Comparison of ENCODE assay signal across 1 cellular context in the genomic region with DNA sequence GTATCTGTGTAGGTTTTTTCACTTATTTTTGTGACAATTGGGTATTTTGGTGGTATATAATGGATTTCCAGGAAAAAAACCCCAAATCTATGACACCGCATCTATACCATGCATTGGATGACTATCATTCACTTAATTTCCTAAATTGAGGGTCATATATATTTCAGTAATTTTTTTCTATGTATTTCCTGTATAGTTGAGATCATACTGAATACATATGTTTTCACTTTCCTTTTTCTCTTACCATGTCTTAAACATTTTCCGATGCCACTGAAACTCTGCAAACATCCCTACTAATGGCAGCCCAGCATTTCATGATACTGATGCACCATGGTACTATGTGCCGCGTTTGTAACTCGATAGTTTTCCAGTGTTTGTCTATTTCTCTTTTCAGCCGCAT.
TF ChIP-seq lines count a peak whose summit lies in the region.

No MANE protein-coding gene starts in this region.

TF ChIP-seq in K562, 482 proteins besides CTCF, POLR2A, EP300 and RAD21:
- TF ChIP-seq ZNF785 (CRISPR knock-in tag; IDR thresholded peaks at IDR 0.05) = no peak
- TF ChIP-seq, protein P1, sequence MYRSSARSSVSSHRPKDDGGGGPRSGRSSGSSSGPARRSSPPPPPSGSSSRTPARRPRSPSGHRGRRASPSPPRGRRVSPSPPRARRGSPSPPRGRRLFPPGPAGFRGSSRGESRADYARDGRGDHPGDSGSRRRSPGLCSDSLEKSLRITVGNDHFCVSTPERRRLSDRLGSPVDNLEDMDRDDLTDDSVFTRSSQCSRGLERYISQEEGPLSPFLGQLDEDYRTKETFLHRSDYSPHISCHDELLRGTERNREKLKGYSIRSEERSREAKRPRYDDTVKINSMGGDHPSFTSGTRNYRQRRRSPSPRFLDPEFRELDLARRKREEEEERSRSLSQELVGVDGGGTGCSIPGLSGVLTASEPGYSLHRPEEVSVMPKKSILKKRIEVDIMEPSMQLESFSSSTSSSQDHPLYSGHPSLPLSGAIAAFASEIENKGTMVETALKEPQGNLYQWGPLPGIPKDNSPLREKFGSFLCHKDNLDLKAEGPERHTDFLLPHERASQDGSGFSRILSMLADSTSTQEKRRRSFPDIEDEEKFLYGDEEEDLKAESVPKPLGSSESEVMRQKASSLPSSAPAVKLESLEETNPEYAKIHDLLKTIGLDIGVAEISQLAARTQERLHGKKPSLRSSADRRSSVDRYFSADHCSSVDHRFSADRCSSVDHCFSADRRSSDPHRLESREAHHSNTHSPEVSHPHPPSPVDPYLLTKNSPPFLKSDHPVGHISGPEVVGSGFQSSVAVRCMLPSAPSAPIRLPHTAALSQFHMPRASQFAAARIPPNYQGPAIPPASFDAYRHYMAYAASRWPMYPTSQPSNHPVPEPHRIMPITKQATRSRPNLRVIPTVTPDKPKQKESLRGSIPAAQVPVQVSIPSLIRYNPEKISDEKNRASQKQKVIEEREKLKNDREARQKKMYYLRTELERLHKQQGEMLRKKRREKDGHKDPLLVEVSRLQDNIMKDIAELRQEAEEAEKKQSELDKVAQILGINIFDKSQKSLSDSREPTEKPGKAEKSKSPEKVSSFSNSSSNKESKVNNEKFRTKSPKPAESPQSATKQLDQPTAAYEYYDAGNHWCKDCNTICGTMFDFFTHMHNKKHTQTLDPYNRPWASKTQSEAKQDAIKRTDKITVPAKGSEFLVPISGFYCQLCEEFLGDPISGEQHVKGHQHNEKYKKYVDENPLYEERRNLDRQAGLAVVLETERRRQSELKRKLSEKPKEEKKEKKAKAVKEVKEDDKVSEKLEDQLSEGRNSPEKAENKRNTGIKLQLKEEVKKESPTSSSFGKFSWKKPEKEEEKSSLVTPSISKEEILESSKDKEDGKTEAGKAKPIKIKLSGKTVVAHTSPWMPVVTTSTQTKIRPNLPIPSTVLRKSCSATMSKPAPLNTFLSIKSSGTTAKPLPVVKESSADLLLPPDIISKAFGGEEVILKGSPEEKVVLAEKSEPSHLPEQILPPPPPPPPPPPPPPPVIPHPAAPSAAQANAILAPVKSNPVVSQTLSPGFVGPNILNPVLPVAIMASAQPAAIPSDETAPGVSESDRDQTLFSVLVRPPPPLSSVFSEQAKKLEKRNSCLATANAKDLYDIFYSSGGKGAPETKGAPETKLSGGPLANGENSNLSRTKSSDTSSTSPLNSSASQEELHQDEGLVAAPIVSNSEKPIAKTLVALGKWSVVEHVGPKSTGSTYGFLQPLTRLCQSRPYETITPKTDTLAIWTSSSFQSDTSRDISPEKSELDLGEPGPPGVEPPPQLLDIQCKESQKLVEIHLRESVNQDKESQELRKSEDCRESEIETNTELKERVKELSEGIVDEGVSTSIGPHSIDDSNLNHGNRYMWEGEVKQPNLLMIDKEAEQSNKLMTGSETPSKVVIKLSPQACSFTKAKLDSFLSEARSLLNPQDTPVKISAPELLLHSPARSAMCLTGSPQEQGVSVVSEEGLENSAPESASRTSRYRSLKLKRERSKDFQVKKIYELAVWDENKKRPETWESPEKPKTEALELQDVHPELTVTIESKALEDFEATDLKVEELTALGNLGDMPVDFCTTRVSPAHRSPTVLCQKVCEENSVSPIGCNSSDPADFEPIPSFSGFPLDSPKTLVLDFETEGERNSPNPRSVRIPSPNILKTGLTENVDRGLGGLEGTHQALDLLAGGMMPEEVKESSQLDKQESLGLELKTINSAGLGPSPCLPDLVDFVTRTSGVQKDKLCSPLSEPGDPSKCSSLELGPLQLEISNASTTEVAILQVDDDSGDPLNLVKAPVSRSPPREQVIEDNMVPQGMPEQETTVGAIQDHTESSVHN (IDR thresholded peaks at IDR 0.05; ENCODE audit: borderline replicate concordance in 1 of 2, low read depth in 1 of 2) = no peak
- TF ChIP-seq DMBX1 (CRISPR knock-in tag; IDR thresholded peaks at IDR 0.05; ENCODE audit: borderline replicate concordance) = no peak
- no peak for TF ChIP-seq MTA3 (IDR thresholded peaks at IDR 0.05; ENCODE audit: borderline replicate concordance)
- no peak for TF ChIP-seq ARHGAP35 (IDR thresholded peaks at IDR 0.05; ENCODE audit: partially characterized antibody)
- TF ChIP-seq CC2D1A (IDR thresholded peaks at IDR 0.05) = no peak
- TF ChIP-seq, protein P2, sequence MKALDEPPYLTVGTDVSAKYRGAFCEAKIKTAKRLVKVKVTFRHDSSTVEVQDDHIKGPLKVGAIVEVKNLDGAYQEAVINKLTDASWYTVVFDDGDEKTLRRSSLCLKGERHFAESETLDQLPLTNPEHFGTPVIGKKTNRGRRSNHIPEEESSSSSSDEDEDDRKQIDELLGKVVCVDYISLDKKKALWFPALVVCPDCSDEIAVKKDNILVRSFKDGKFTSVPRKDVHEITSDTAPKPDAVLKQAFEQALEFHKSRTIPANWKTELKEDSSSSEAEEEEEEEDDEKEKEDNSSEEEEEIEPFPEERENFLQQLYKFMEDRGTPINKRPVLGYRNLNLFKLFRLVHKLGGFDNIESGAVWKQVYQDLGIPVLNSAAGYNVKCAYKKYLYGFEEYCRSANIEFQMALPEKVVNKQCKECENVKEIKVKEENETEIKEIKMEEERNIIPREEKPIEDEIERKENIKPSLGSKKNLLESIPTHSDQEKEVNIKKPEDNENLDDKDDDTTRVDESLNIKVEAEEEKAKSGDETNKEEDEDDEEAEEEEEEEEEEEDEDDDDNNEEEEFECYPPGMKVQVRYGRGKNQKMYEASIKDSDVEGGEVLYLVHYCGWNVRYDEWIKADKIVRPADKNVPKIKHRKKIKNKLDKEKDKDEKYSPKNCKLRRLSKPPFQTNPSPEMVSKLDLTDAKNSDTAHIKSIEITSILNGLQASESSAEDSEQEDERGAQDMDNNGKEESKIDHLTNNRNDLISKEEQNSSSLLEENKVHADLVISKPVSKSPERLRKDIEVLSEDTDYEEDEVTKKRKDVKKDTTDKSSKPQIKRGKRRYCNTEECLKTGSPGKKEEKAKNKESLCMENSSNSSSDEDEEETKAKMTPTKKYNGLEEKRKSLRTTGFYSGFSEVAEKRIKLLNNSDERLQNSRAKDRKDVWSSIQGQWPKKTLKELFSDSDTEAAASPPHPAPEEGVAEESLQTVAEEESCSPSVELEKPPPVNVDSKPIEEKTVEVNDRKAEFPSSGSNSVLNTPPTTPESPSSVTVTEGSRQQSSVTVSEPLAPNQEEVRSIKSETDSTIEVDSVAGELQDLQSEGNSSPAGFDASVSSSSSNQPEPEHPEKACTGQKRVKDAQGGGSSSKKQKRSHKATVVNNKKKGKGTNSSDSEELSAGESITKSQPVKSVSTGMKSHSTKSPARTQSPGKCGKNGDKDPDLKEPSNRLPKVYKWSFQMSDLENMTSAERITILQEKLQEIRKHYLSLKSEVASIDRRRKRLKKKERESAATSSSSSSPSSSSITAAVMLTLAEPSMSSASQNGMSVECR (CRISPR knock-in tag; IDR thresholded peaks at IDR 0.05) = no peak
- no peak for TF ChIP-seq KLF1 (tag; IDR thresholded peaks at IDR 0.05)
- no peak for TF ChIP-seq TCF7L2 (IDR thresholded peaks at IDR 0.05; ENCODE audit: low read depth, low read length)
- TF ChIP-seq, protein P3, sequence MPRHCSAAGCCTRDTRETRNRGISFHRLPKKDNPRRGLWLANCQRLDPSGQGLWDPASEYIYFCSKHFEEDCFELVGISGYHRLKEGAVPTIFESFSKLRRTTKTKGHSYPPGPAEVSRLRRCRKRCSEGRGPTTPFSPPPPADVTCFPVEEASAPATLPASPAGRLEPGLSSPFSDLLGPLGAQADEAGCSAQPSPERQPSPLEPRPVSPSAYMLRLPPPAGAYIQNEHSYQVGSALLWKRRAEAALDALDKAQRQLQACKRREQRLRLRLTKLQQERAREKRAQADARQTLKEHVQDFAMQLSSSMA (CRISPR knock-in tag; IDR thresholded peaks at IDR 0.05) = no peak
- no peak for TF ChIP-seq RBM17 (IDR thresholded peaks at IDR 0.05; ENCODE audit: borderline replicate concordance, low read depth, low read length)
- TF ChIP-seq MCM2 (IDR thresholded peaks at IDR 0.05; ENCODE audit: low read depth) = no peak
- no peak for TF ChIP-seq ZNF165 (CRISPR knock-in tag; IDR thresholded peaks at IDR 0.05; ENCODE audit: borderline replicate concordance)
- TF ChIP-seq, protein P4, sequence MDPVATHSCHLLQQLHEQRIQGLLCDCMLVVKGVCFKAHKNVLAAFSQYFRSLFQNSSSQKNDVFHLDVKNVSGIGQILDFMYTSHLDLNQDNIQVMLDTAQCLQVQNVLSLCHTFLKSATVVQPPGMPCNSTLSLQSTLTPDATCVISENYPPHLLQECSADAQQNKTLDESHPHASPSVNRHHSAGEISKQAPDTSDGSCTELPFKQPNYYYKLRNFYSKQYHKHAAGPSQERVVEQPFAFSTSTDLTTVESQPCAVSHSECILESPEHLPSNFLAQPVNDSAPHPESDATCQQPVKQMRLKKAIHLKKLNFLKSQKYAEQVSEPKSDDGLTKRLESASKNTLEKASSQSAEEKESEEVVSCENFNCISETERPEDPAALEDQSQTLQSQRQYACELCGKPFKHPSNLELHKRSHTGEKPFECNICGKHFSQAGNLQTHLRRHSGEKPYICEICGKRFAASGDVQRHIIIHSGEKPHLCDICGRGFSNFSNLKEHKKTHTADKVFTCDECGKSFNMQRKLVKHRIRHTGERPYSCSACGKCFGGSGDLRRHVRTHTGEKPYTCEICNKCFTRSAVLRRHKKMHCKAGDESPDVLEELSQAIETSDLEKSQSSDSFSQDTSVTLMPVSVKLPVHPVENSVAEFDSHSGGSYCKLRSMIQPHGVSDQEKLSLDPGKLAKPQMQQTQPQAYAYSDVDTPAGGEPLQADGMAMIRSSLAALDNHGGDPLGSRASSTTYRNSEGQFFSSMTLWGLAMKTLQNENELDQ (CRISPR knock-in tag; IDR thresholded peaks at IDR 0.05; ENCODE audit: borderline replicate concordance) = no peak
- TF ChIP-seq, protein P5, sequence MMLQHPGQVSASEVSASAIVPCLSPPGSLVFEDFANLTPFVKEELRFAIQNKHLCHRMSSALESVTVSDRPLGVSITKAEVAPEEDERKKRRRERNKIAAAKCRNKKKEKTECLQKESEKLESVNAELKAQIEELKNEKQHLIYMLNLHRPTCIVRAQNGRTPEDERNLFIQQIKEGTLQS (IDR thresholded peaks at IDR 0.05) = no peak
- TF ChIP-seq, protein P5 (CRISPR knock-in tag; conservative IDR thresholded peaks at IDR 0.05) = no peak
